1 cellular context compared by ENCODE assay signal in genomic region chr16:9969580-9969979, GRCh38.
TF ChIP-seq lines count a peak whose summit lies in the region.

No MANE protein-coding gene starts in this region.

TF ChIP-seq in H1, 55 proteins besides CTCF, POLR2A, EP300 and RAD21 (continued from another document):
- TF ChIP-seq CHD7 (IDR thresholded peaks at IDR 0.05; ENCODE audit: insufficient replicate concordance, low read length) (no peak), SRF (IDR thresholded peaks at IDR 0.05; ENCODE audit: low read depth, low read length) (no peak), CBX8 (IDR thresholded peaks at IDR 0.05; ENCODE audit: borderline replicate concordance, low read depth, low read length) (no peak), YY1 (IDR thresholded peaks at IDR 0.05; ENCODE audit: low read depth, low read length) (no peak), KDM1A (IDR thresholded peaks at IDR 0.05; ENCODE audit: borderline replicate concordance, low read length) (no peak), BACH1 (IDR thresholded peaks at IDR 0.05; ENCODE audit: low read length) (no peak)
